In the genomic region with DNA sequence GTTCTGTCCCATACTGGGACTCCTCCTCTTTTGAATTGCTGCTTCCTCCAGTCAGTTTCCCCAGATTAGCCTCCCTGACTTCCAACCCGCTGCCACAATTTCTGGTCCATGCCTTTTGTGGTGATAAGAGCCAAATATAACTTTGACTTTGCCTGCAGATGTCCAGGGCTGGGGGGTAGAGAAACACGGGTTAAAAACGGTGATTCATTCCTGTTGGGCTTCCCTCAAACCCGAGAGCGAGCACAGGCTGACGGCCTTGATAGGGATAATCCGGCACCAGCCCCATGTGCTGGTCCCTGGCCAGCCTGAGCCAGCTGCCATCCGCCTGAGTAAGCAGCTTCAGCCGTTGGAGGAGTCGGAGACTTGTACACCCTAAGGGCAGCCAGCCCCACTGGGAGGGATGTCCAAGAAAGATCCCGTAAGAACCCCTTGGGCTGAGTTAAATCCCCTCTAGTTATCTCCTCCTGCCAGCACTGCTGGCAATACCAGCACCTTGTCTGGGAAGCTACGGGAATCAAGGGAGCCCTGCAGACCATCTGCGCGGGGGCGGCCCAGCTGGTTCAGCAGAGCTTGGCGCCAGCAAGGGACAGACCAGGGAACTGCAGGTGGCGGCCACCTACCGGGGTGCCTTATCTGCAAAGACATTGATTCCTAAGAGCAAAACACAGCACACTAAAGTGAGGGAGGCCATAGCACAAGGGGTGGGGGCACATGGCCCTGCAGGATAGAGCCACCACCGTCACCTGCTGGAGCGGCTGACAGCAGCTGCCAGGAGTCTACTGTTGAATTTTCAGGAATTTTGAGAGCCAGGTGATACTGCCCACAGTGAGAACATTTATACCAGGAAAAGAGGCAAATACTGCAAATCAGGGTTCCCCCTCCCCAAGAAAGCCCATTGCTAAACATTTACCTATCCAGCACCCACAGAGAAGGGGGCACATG, we compare ENCODE assay signal across 9 cellular contexts. TPM values are rescaled to one million over a fixed set of nuclear protein-coding genes. Genes with fewer than 3 reads are reported as not detected.
DNase-seq lines count a peak whose midpoint lies in the region; ATAC-seq and TF ChIP-seq lines count a peak whose summit lies in the region.
"Had no signal": no experiment of that assay in that cellular context is flagged by ENCODE, and none has a peak within 500 bp of the region (broad histone marks: within the 10 kb centered on the region; RNA-seq: fewer than 3 reads in every experiment).

No MANE protein-coding gene starts in this region.

- no peak overlapping the region for H3K4me3 ChIP-seq in HUES48 (ENCODE audit: low read depth, low read length)
- no peak overlapping the region for H3K4me3 ChIP-seq in SJSA1
- H3K4me3 ChIP-seq in aorta (ENCODE audit: low read length in 2 of 2), result no peak overlapping the region

- peak; percentile 3 for DNase-seq in DMS53 treated with DMSO at 0.1 percent for 48 hours (lab: John Stamatoyannopoulos, UW; ENCODE audit: unreplicated experiment)
- peak; percentile 76 to 89 for DNase-seq in SJSA1 (ENCODE audit: low read depth in 1 of 2, low spot score in 2 of 2)
- DNase-seq in erythroblast (lab: John Stamatoyannopoulos, UW), result peak; percentile 81 to 90
- peak; percentile 66 for DNase-seq in mucosa of gallbladder (ENCODE audit: low spot score)
- peak; percentile 91 to 95 for DNase-seq in aorta

- no peaks in the 10 kb centered on the region for H3K27me3 ChIP-seq in HUES48 (ENCODE audit: control insufficient read depth, insufficient read depth, low read length)
- H3K27me3 ChIP-seq in SJSA1 (replicated peaks), result no peaks in the 10 kb centered on the region
- no peaks in the 10 kb centered on the region for H3K27me3 ChIP-seq in aorta (ENCODE audit: control insufficient read depth in 1 of 2, insufficient read depth in 2 of 2, low read length in 1 of 2)

- WGBS in aorta, 2 donors, result 5 to 6% methylated on average over 20 of the region's 20 CpGs

- H3K4me1 ChIP-seq in HUES48 (ENCODE audit: control insufficient read depth, insufficient read depth, low read length), result peaks cover 21% of the 10 kb centered on the region
- peaks cover 21% of the 10 kb centered on the region for H3K4me1 ChIP-seq in SJSA1 (replicated peaks)
- H3K4me1 ChIP-seq in aorta (ENCODE audit: control insufficient read depth in 1 of 2, insufficient read depth in 2 of 2, low read length in 2 of 2), result no peaks in the 10 kb centered on the region

- intact Hi-C loops in aorta (cut with DNase I), result no loop called here

- H3K27ac ChIP-seq in HUES48 (ENCODE audit: low read depth, low read length), result peak overlapping the region; percentile 40
- peak overlapping the region; percentile 25 for H3K27ac ChIP-seq in SJSA1
- H3K27ac ChIP-seq in aorta (ENCODE audit: low read depth in 1 of 2, low read length in 2 of 2), result peak overlapping the region in 1 of 2 donors; percentile 96
- H3K27ac ChIP-seq: VCaP had no signal

- no peak overlapping the region for H3K9ac ChIP-seq in HUES48 (ENCODE audit: low read depth, low read length)

- TF ChIP-seq POLR2A in erythroblast (IDR thresholded peaks at IDR 0.05; ENCODE audit: low read length), result no peak

- H3K9me3 ChIP-seq in HUES48 (ENCODE audit: control insufficient read depth, insufficient read depth, low read length) (no peaks in the 10 kb centered on the region), SJSA1 (replicated peaks) (no peaks in the 10 kb centered on the region), aorta (ENCODE audit: control insufficient read depth, low read length) (no peaks in the 10 kb centered on the region)

- H3K36me3 ChIP-seq in HUES48 (ENCODE audit: control insufficient read depth, insufficient read depth, low read length) (no peaks in the 10 kb centered on the region), SJSA1 (no peaks in the 10 kb centered on the region), aorta (ENCODE audit: control insufficient read depth in 1 of 2, insufficient read depth in 2 of 2, low read length in 1 of 2) (peaks cover 0 to 5% of the 10 kb centered on the region in 2 donors)

- ATAC-seq in aorta (ENCODE audit: low FRiP score) (peak; percentile 81), GM18861 (IDR thresholded peaks at IDR 0.05; ENCODE audit: unreplicated experiment) (no peak), GM18498 (IDR thresholded peaks at IDR 0.05; ENCODE audit: unreplicated experiment) (no peak)

RNA-seq across cellular contexts. Expression of gene CSPG4, which starts 18.1 kb away (rescaled TPM):
- total RNA-seq in SJSA1 (2014; rRNA removed; shearing (Covaris generic)), result 0.32 and 0.41 TPM in 2 replicates
- 20.5 TPM for total RNA-seq in mucosa of gallbladder
- total RNA-seq in aorta, result 100 to 1,000 TPM in 1 of 2 donors, 10 to 100 TPM in 1; 86.8 to 160 TPM
- polyA plus RNA-seq in aorta, result 10 to 100 TPM; 10.6 to 45.1 TPM

RNA-seq across cellular contexts. Expression of gene SNX33, which starts 46.8 kb away (rescaled TPM):
- total RNA-seq in SJSA1 (2014; rRNA removed; shearing (Covaris generic)), result 4.8 and 6.1 TPM in 2 replicates
- 51.3 TPM for total RNA-seq in mucosa of gallbladder
- total RNA-seq in aorta, result 10 to 100 TPM; 30.9 to 59.5 TPM
- polyA plus RNA-seq in aorta, result 10 to 100 TPM in 1 of 2 donors, 1 to 10 TPM in 1; 6.3 to 26.7 TPM

RNA-seq across cellular contexts. Expression of gene IMP3, which starts 54.5 kb away (rescaled TPM):
- 85.3 and 101 TPM in 2 replicates for total RNA-seq in SJSA1 (2014; rRNA removed; shearing (Covaris generic))
- total RNA-seq in mucosa of gallbladder (66.3 TPM), aorta (10 to 100 TPM; 35.2 to 46.1 TPM)
- 10 to 100 TPM; 38.7 to 47.0 TPM for polyA plus RNA-seq in aorta

Comparison
In these comparisons a context has a peak if more than half of its experiments do, and no peak if none do; other contexts are left out.
1. DNase-seq: peak in every context shown above with its lines; median percentile 93 in aorta; 86 in erythroblast; 82 in SJSA1; 66 in mucosa of gallbladder; 3 in DMS53 treated with DMSO at 0.1 percent for 48 hours.
2. RNA of gene CSPG4, which starts 18.1 kb away (total RNA-seq): 86.8 to 160 TPM in aorta and 20.5 TPM in mucosa of gallbladder (single experiment); 0.32 to 0.41 TPM in SJSA1; every median in the first group is over 10 times any median in the second.